1 cellular context compared by ENCODE assay signal in the genomic region with DNA sequence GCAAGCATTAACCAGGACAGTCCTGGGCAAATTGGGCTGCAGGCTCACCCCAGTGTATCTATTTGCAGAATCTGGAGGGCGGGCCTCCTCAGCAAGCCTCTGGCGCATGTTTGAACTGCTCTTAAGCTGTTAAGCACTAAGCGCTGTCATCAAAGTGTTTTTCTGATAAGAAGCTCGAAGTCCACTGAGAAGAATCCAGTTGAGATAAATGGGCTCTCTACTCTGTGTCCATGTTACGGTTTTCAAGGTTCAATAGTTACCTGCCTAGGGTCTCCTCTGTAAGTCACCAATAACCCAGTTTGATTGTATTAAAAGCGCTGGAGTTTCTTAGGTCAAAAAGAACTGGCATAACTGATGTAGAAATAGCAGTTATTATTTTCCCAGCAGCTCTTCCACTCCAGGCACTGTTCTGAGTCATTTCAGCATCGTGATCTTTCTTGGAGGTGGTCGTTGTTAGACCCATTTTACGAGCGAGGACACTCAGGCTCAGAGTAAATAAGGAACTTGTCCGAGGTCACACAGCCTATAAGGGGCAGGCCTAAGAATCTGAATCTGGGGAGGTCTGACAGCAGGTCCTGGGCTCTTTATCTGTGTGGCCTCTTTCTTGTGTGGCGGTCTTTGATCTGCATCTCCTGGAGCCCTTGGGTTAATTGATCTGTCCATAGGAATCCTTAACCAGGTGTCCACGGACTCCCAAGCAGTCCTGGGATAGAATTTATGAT.
TF ChIP-seq lines count a peak whose summit lies in the region.

No MANE protein-coding gene starts in this region.

TF ChIP-seq in GM23338, 12 proteins besides CTCF, POLR2A, EP300 and RAD21 (continued from another document):
- TF ChIP-seq EZH2phosphoT487 (IDR thresholded peaks at IDR 0.05; ENCODE audit: unreplicated experiment) (no peak), POLR2AphosphoS5 (IDR thresholded peaks at IDR 0.05; ENCODE audit: low read depth) (no peak), JUNB (IDR thresholded peaks at IDR 0.05; ENCODE audit: unreplicated experiment) (no peak), STAT1 (IDR thresholded peaks at IDR 0.05; ENCODE audit: unreplicated experiment) (no peak), CREB1 (CRISPR knock-in tag; IDR thresholded peaks at IDR 0.05; ENCODE audit: low read depth) (no peak), ZNF114 (CRISPR knock-in tag; IDR thresholded peaks at IDR 0.05) (no peak), NANOG (IDR thresholded peaks at IDR 0.05; ENCODE audit: borderline replicate concordance) (no peak), ZNF331 (CRISPR knock-in tag; IDR thresholded peaks at IDR 0.05; ENCODE audit: low read depth) (no peak), ZNF462 (CRISPR knock-in tag; IDR thresholded peaks at IDR 0.05) (no peak)
- TF ChIP-seq, protein P1, sequence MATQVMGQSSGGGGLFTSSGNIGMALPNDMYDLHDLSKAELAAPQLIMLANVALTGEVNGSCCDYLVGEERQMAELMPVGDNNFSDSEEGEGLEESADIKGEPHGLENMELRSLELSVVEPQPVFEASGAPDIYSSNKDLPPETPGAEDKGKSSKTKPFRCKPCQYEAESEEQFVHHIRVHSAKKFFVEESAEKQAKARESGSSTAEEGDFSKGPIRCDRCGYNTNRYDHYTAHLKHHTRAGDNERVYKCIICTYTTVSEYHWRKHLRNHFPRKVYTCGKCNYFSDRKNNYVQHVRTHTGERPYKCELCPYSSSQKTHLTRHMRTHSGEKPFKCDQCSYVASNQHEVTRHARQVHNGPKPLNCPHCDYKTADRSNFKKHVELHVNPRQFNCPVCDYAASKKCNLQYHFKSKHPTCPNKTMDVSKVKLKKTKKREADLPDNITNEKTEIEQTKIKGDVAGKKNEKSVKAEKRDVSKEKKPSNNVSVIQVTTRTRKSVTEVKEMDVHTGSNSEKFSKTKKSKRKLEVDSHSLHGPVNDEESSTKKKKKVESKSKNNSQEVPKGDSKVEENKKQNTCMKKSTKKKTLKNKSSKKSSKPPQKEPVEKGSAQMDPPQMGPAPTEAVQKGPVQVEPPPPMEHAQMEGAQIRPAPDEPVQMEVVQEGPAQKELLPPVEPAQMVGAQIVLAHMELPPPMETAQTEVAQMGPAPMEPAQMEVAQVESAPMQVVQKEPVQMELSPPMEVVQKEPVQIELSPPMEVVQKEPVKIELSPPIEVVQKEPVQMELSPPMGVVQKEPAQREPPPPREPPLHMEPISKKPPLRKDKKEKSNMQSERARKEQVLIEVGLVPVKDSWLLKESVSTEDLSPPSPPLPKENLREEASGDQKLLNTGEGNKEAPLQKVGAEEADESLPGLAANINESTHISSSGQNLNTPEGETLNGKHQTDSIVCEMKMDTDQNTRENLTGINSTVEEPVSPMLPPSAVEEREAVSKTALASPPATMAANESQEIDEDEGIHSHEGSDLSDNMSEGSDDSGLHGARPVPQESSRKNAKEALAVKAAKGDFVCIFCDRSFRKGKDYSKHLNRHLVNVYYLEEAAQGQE (IDR thresholded peaks at IDR 0.05; ENCODE audit: unreplicated experiment) = no peak
- TF ChIP-seq, protein P2, sequence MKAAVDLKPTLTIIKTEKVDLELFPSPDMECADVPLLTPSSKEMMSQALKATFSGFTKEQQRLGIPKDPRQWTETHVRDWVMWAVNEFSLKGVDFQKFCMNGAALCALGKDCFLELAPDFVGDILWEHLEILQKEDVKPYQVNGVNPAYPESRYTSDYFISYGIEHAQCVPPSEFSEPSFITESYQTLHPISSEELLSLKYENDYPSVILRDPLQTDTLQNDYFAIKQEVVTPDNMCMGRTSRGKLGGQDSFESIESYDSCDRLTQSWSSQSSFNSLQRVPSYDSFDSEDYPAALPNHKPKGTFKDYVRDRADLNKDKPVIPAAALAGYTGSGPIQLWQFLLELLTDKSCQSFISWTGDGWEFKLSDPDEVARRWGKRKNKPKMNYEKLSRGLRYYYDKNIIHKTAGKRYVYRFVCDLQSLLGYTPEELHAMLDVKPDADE (IDR thresholded peaks at IDR 0.05) = no peak
TF ChIP-seq in GM23338: peak in this region for 0.
